21 cellular contexts compared by ENCODE assay signal in the genomic region with DNA sequence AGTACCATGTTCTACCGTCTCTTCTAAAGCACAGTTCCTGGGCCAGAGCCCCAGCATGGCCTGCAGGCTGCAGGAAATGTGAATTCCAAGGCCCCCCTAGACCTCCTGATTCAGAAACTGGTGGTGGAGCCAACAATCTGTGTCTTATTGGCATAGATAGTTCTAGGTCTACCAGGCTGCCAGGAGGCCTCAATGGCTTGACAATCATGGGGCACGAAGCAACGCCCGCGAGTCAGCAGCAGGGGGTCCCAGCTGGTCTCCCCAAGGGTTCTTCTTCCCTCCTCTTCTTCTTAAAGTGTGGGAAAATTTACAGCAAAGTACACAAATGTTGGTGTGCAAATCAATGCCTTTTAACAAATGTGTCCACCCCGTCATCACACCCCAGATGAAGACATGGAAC. TPM values are rescaled to one million over a fixed set of nuclear protein-coding genes. Genes with fewer than 3 reads are reported as not detected.
"Had no signal": no experiment of that assay in that cellular context is flagged by ENCODE, and none has a peak within 500 bp of the region (broad histone marks: within the 10 kb centered on the region; RNA-seq: fewer than 3 reads in every experiment).

No MANE protein-coding gene starts in this region.

- H3K9me3 Mint-ChIP-seq: activated CD4-positive, alpha-beta T cell treated with anti-CD3 and anti-CD28 coated beads, Interleukin-2, amount 10 ng/mL, durations not matched to agents 7 days and 5 days; activated naive CD4-positive, alpha-beta T cell treated with anti-CD3 and anti-CD28 coated beads, Interleukin-2, amount 10 ng/mL, durations not matched to agents 7 days and 5 days; activated T-cell treated with anti-CD3 and anti-CD28 coated beads, Interleukin-2, amount 50 U/mL, for 24 hours; activated T-helper 2 cell treated with anti-CD3 and anti-CD28 coated beads, Interferon-gamma antibody, Interleukin-2, Interleukin-4, amounts not matched to agents 10 μg/mL and 5 μg/mL and 100 μg/mL, durations not matched to agents 14 hours and 24 hours and 36 hours; nephron progenitor cell; stimulated activated naive B cell treated with anti-CD40 and anti-IgM and Interleukin-4, amounts not matched to agents 10 μg/mL and 1 μg/mL and 100 μg/mL, for 72 hours had no signal

- H3K9me3 ChIP-seq: gastrocnemius medialis, heart left ventricle, spleen, thyroid gland had no signal

- ATAC-seq: activated CD8-positive, alpha-beta T cell treated with anti-CD3 and anti-CD28 coated beads, Interleukin-2, amount 10 ng/mL, durations not matched to agents 7 days and 5 days; esophagus mucosa; gastrocnemius medialis; heart left ventricle; stimulated activated naive B cell treated with anti-CD40 and anti-IgM and Interleukin-4, amounts not matched to agents 10 μg/mL and 1 μg/mL and 100 μg/mL, for 72 hours had no signal

- H3K27me3 ChIP-seq: gastrocnemius medialis, heart left ventricle, spleen, thyroid gland had no signal

- H3K4me3 Mint-ChIP-seq: activated CD4-positive, alpha-beta T cell treated with anti-CD3 and anti-CD28 coated beads, Interleukin-2, amount 10 ng/mL, durations not matched to agents 7 days and 5 days; activated CD8-positive, alpha-beta T cell treated with anti-CD3 and anti-CD28 coated beads, Interleukin-2, amount 10 ng/mL, durations not matched to agents 7 days and 5 days; activated naive CD4-positive, alpha-beta T cell treated with anti-CD3 and anti-CD28 coated beads, Interleukin-2, amount 10 ng/mL, durations not matched to agents 7 days and 5 days; activated T-cell treated with anti-CD3 and anti-CD28 coated beads, Interleukin-2, amount 50 U/mL, for 24 hours; nephron progenitor cell; stimulated activated naive B cell treated with anti-CD40 and anti-IgM and Interleukin-4, amounts not matched to agents 10 μg/mL and 1 μg/mL and 100 μg/mL, for 72 hours had no signal

- DNase-seq: activated CD4-positive, alpha-beta T cell treated with anti-CD3 and anti-CD28 coated beads, Interleukin-2, amount 10 ng/mL, durations not matched to agents 7 days and 5 days; activated CD8-positive, alpha-beta T cell treated with anti-CD3 and anti-CD28 coated beads, Interleukin-2, amount 10 ng/mL, durations not matched to agents 7 days and 5 days; activated naive CD4-positive, alpha-beta T cell treated with anti-CD3 and anti-CD28 coated beads, Interleukin-2, amount 10 ng/mL, durations not matched to agents 7 days and 5 days; activated T-cell treated with anti-CD3 and anti-CD28 coated beads, Interleukin-2, amount 50 U/mL, for 24 hours; effector CD4-positive, alpha-beta T cell; midbrain; nephron progenitor cell; nucleus accumbens; spleen; stimulated activated CD4-positive, alpha-beta T cell treated with anti-CD3 and anti-CD28 coated beads, Interleukin-4, amount 100 ng/mL, for 4 hours; stimulated activated naive B cell treated with anti-CD40 and anti-IgM and Interleukin-4, amounts not matched to agents 10 μg/mL and 1 μg/mL and 100 μg/mL, for 72 hours; T-helper 1 cell; T1000; thyroid gland had no signal

- H3K4me3 ChIP-seq: gastrocnemius medialis, heart left ventricle, spleen, thyroid gland had no signal

- H3K36me3 Mint-ChIP-seq: activated naive CD4-positive, alpha-beta T cell treated with anti-CD3 and anti-CD28 coated beads, Interleukin-2, amount 10 ng/mL, durations not matched to agents 7 days and 5 days had no signal

- H3K27me3 Mint-ChIP-seq: activated T-cell treated with anti-CD3 and anti-CD28 coated beads, Interleukin-2, amount 50 U/mL, for 24 hours had no signal

- H3K27ac ChIP-seq: heart left ventricle, spleen had no signal

- H3K27ac Mint-ChIP-seq: activated CD4-positive, alpha-beta T cell treated with anti-CD3 and anti-CD28 coated beads, Interleukin-2, amount 10 ng/mL, durations not matched to agents 7 days and 5 days; activated CD8-positive, alpha-beta T cell treated with anti-CD3 and anti-CD28 coated beads, Interleukin-2, amount 10 ng/mL, durations not matched to agents 7 days and 5 days; activated naive CD4-positive, alpha-beta T cell treated with anti-CD3 and anti-CD28 coated beads, Interleukin-2, amount 10 ng/mL, durations not matched to agents 7 days and 5 days; activated T-cell treated with anti-CD3 and anti-CD28 coated beads, Interleukin-2, amount 50 U/mL, for 24 hours; activated T-helper 2 cell treated with anti-CD3 and anti-CD28 coated beads, Interferon-gamma antibody, Interleukin-2, Interleukin-4, amounts not matched to agents 10 μg/mL and 5 μg/mL and 100 μg/mL, durations not matched to agents 14 hours and 24 hours and 36 hours; stimulated activated naive B cell treated with anti-CD40 and anti-IgM and Interleukin-4, amounts not matched to agents 10 μg/mL and 1 μg/mL and 100 μg/mL, for 72 hours had no signal

- H3K36me3 ChIP-seq: gastrocnemius medialis, heart left ventricle, spleen, thyroid gland had no signal

- H3K4me1 Mint-ChIP-seq: activated CD4-positive, alpha-beta T cell treated with anti-CD3 and anti-CD28 coated beads, Interleukin-2, amount 10 ng/mL, durations not matched to agents 7 days and 5 days; activated naive CD4-positive, alpha-beta T cell treated with anti-CD3 and anti-CD28 coated beads, Interleukin-2, amount 10 ng/mL, durations not matched to agents 7 days and 5 days; stimulated activated naive B cell treated with anti-CD40 and anti-IgM and Interleukin-4, amounts not matched to agents 10 μg/mL and 1 μg/mL and 100 μg/mL, for 72 hours had no signal

RNA-seq across cellular contexts. Expression of a gene that starts 37.1 kb away (rescaled TPM):
- total RNA-seq: activated CD4-positive, alpha-beta T cell treated with anti-CD3 and anti-CD28 coated beads, Interleukin-2, amount 10 ng/mL, durations not matched to agents 7 days and 5 days; activated CD8-positive, alpha-beta T cell treated with anti-CD3 and anti-CD28 coated beads, Interleukin-2, amount 10 ng/mL, durations not matched to agents 7 days and 5 days; aorta; gastrocnemius medialis; heart left ventricle; lower leg skin; renal cortical epithelial cell; thyroid gland had no signal
- polyA plus RNA-seq: aorta, heart left ventricle had no signal
